In the genomic region with DNA sequence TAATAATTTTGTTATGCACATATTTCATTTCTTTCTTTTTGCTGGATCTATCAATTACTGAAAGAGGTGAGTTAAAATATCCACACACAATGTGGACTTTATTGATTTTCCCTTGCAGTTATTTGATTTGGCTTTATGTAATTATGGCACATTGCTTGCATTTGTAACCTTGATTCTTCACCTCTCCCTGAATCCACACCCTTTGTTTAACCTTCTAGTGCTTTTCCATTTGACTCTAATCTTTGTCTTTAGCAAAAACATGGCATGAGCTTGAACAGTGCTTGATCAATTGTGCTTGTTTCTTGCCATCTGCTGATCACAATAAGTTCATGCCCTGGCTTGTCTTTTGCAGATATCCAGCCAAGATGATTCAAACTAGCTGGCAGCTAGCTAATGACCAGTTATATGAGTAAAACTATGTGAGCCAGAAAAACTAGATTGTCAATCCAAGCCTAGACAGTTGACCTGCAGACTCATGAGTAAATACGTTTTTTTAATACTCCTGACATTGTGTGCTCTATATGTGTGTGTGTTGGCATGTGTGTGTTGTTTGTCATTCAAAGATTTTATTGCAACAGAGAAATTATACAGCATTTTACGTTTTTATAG, we compare ENCODE assay signal across 16 cellular contexts.
DNase-seq lines count a peak whose midpoint lies in the region; ATAC-seq, FAIRE-seq and TF ChIP-seq lines count a peak whose summit lies in the region.
"Had no signal": no experiment of that assay in that cellular context is flagged by ENCODE, and none has a peak within 500 bp of the region (broad histone marks: within the 10 kb centered on the region; RNA-seq: fewer than 3 reads in every experiment).

No MANE protein-coding gene starts in this region.

- no peak for ATAC-seq in HG02970 (IDR thresholded peaks at IDR 0.05; ENCODE audit: low FRiP score, unreplicated experiment)
- ATAC-seq in GM19463 (IDR thresholded peaks at IDR 0.05; ENCODE audit: unreplicated experiment) = no peak
- ATAC-seq: GM12878 had no signal

- H3K4me1 ChIP-seq in endothelial cell of umbilical vein (ENCODE audit: control insufficient read depth, extremely low read depth, insufficient read depth, low read length) (no peaks in the 10 kb centered on the region), prostate gland (replicated peaks) (no peaks in the 10 kb centered on the region)
- no peaks in the 10 kb centered on the region for H3K4me1 ChIP-seq in effector memory CD4-positive, alpha-beta T cell (ENCODE audit: control insufficient read depth, insufficient read depth, low read length, poor library complexity, severe bottlenecking)
- H3K4me1 ChIP-seq: adrenal gland, colonic mucosa, thyroid gland had no signal

- H3K27ac ChIP-seq in endothelial cell of umbilical vein (ENCODE audit: insufficient read depth, low read depth, low read length) (no peak overlapping the region), prostate gland (no peak overlapping the region)
- no peak overlapping the region for H3K27ac ChIP-seq in effector memory CD4-positive, alpha-beta T cell (ENCODE audit: insufficient read depth, low read length, poor library complexity, severe bottlenecking)
- H3K27ac ChIP-seq: adrenal gland, colonic mucosa, thyroid gland had no signal

- H4K20me1 ChIP-seq in endothelial cell of umbilical vein (replicated peaks; ENCODE audit: control insufficient read depth, extremely low read depth, insufficient read depth, low read length) = no peaks in the 10 kb centered on the region

- no peak overlapping the region for H2AFZ ChIP-seq in endothelial cell of umbilical vein (ENCODE audit: low read depth, low read length)

- H3K36me3 ChIP-seq in endothelial cell of umbilical vein (ENCODE audit: control insufficient read depth in 2 of 2, extremely low read depth in 1 of 2, insufficient read depth in 2 of 2, low read length in 2 of 2) (no peaks in the 10 kb centered on the region), prostate gland (no peaks in the 10 kb centered on the region)
- no peaks in the 10 kb centered on the region for H3K36me3 ChIP-seq in effector memory CD4-positive, alpha-beta T cell (ENCODE audit: control insufficient read depth, insufficient read depth, low read length)
- H3K36me3 ChIP-seq: adrenal gland, colonic mucosa, thyroid gland had no signal

- no peak for TF ChIP-seq CTCF in endothelial cell of umbilical vein (IDR thresholded peaks at IDR 0.05; ENCODE audit: extremely low read depth in 1 of 2, insufficient read depth in 1 of 2, low read depth in 1 of 2, low read length in 2 of 2)
- TF ChIP-seq CTCF in prostate gland (IDR thresholded peaks at IDR 0.05) = no peak

- intact Hi-C loops in endothelial cell of umbilical vein (cut with micrococcal nuclease) = no loop called here
- intact Hi-C loops in prostate gland (cut with DNase I) = no loop called here

- TF ChIP-seq POLR2A in endothelial cell of umbilical vein (IDR thresholded peaks at IDR 0.05; ENCODE audit: low read depth, low read length) (no peak), prostate gland (IDR thresholded peaks at IDR 0.05) (no peak)

- H3K9me3 ChIP-seq in endothelial cell of umbilical vein (replicated peaks; ENCODE audit: control insufficient read depth, insufficient read depth, low read length) (no peaks in the 10 kb centered on the region), prostate gland (no peaks in the 10 kb centered on the region)
- no peaks in the 10 kb centered on the region for H3K9me3 ChIP-seq in effector memory CD4-positive, alpha-beta T cell (ENCODE audit: control insufficient read depth, low read length)
- H3K9me3 ChIP-seq: colonic mucosa, thyroid gland had no signal

- dilution Hi-C loops in endothelial cell of umbilical vein (cut with MboI; ENCODE audit: extremely low pct_ligation_motif_present, low sequenced_read_pairs) = no loop called here

- no peak overlapping the region for H3K9ac ChIP-seq in endothelial cell of umbilical vein (replicated peaks; ENCODE audit: extremely low read depth, insufficient read depth, low read length)

- H3K79me2 ChIP-seq in endothelial cell of umbilical vein (ENCODE audit: control insufficient read depth, insufficient read depth, low read length) = no peaks in the 10 kb centered on the region

- 32% methylated on average over 2 of the region's 2 CpGs for WGBS in prostate gland

- BruUV-seq in endothelial cell of umbilical vein (replicated peaks; lab: Mats Ljungman, UMichigan) = no TSS peak

- no peaks in the 10 kb centered on the region for H3K27me3 ChIP-seq in endothelial cell of umbilical vein (ENCODE audit: control insufficient read depth in 2 of 2, insufficient read depth in 2 of 2, low read length in 2 of 2)
- H3K27me3 ChIP-seq in prostate gland (replicated peaks; ENCODE audit: insufficient read depth) = no peaks in the 10 kb centered on the region
- H3K27me3 ChIP-seq in effector memory CD4-positive, alpha-beta T cell (replicated peaks; ENCODE audit: control insufficient read depth, insufficient read depth, low read length, poor library complexity, severe bottlenecking) = no peaks in the 10 kb centered on the region
- H3K27me3 ChIP-seq: adrenal gland, colonic mucosa, thyroid gland had no signal

- peak; percentile 13 for DNase-seq in HPDE6-E6E7 (ENCODE audit: extremely low spot score)
- DNase-seq in NCI-H69 (lab: John Stamatoyannopoulos, UW) = peak; percentile 84
- no peak for DNase-seq in endothelial cell of umbilical vein (ENCODE audit: low read depth, low spot score)
- peak; percentile 12 for DNase-seq in prostate gland (ENCODE audit: low spot score)
- DNase-seq in effector memory CD4-positive, alpha-beta T cell = no peak
- DNase-seq in hippocampal formation (lab: John Stamatoyannopoulos, UW) = no peak
- DNase-seq: activated CD4-positive, alpha-beta memory T cell treated with anti-CD3 and anti-CD28 coated beads, Interleukin-2, amount 10 ng/mL, durations not matched to agents 7 days and 5 days; adrenal gland; CD4-positive, CD25-positive, alpha-beta regulatory T cell; colonic mucosa; MV-4-11; nucleus accumbens; thyroid gland had no signal

- no peak overlapping the region for H3K4me3 ChIP-seq in endothelial cell of umbilical vein (replicated peaks in 1 of 3; ENCODE audit: insufficient read depth in 1 of 3, low read depth in 1 of 3, low read length in 3 of 3)
- no peak overlapping the region for H3K4me3 ChIP-seq in prostate gland
- no peak overlapping the region for H3K4me3 ChIP-seq in effector memory CD4-positive, alpha-beta T cell (ENCODE audit: insufficient read depth, low read depth, low read length, poor library complexity, severe bottlenecking)
- H3K4me3 ChIP-seq: adrenal gland, colonic mucosa, GM12878, thyroid gland had no signal

- CTCF ChIA-PET in endothelial cell of umbilical vein (lab: Charles Lee) = no interaction called here

- no peaks in the 10 kb centered on the region for H3K9me1 ChIP-seq in endothelial cell of umbilical vein (replicated peaks; ENCODE audit: control insufficient read depth, extremely low read depth, insufficient read depth, low read length)

- H3K4me2 ChIP-seq in endothelial cell of umbilical vein (ENCODE audit: insufficient read depth, low read length) = no peak overlapping the region

- POLR2A ChIA-PET in endothelial cell of umbilical vein (lab: Charles Lee) = no interaction called here

- peak; percentile 24 for FAIRE-seq in endothelial cell of umbilical vein (lab: Jason Lieb, UNC)
- FAIRE-seq: GM12878 had no signal

TF ChIP-seq in endothelial cell of umbilical vein, 7 proteins besides CTCF, POLR2A, EP300 and RAD21:
- no peak for TF ChIP-seq FOS (IDR thresholded peaks at IDR 0.05; ENCODE audit: borderline replicate concordance, insufficient read depth, low read length)
- TF ChIP-seq GATA2 (IDR thresholded peaks at IDR 0.05; ENCODE audit: insufficient read depth, insufficient read length, low read depth, low read length) = no peak
- TF ChIP-seq JUN (IDR thresholded peaks at IDR 0.05; ENCODE audit: borderline replicate concordance, insufficient read depth, insufficient read length, low read depth) = no peak
- TF ChIP-seq POLR2AphosphoS5 (IDR thresholded peaks at IDR 0.05; ENCODE audit: insufficient read depth, low read depth, low read length) = no peak
- TF ChIP-seq MYC (IDR thresholded peaks at IDR 0.05; ENCODE audit: low read depth, low read length) = no peak
- TF ChIP-seq, protein P1, sequence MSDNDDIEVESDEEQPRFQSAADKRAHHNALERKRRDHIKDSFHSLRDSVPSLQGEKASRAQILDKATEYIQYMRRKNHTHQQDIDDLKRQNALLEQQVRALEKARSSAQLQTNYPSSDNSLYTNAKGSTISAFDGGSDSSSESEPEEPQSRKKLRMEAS (IDR thresholded peaks at IDR 0.05; ENCODE audit: insufficient read depth, insufficient read length) = no peak
- no peak for TF ChIP-seq EZH2 (IDR thresholded peaks at IDR 0.05; ENCODE audit: borderline replicate concordance, low read depth, low read length, severe bottlenecking)
TF ChIP-seq in endothelial cell of umbilical vein: peak in this region for 0.

Comparison
In these comparisons a context has a peak if more than half of its experiments do, and no peak if none do; other contexts are left out.
1. DNase-seq: peak in HPDE6-E6E7 (single experiment), NCI-H69 (single experiment) and prostate gland (single experiment); none in endothelial cell of umbilical vein (single experiment), effector memory CD4-positive, alpha-beta T cell (0 of 3) and hippocampal formation (0 of 2).